36 cellular contexts compared by ENCODE assay signal in the genomic region with DNA sequence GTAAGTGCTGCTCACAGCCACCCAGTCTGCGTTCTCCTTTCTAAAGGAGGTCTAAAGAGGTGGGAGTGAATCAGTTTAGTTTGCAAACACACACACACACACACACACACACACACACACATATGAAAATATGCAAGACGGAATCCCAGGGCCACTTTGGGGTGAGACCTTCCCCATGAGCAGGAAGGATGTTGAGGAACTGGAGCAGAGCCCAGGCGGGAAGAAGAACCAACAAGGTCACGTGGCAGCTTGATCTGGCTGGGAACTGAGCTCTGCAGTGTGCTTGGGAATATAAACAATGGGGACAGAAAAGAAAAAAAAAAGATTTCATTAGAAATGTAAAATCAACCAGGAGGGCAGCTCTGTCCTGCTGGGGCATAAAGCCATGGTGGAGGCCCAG. TPM values are rescaled to one million over a fixed set of nuclear protein-coding genes. Genes with fewer than 3 reads are reported as not detected.
"Had no signal": no experiment of that assay in that cellular context is flagged by ENCODE, and none has a peak within 500 bp of the region (broad histone marks: within the 10 kb centered on the region; RNA-seq: fewer than 3 reads in every experiment).

No MANE protein-coding gene starts in this region.

- H3K4me1 ChIP-seq: parathyroid adenoma, psoas muscle, suprapubic skin, testis, tibial artery, upper lobe of right lung, uterus had no signal

- H3K36me3 ChIP-seq: neutrophil, ovary, spleen, suprapubic skin, tibial artery, transverse colon, upper lobe of right lung, uterus had no signal

- H3K9ac ChIP-seq: parathyroid adenoma had no signal

- H3K4me3 ChIP-seq: ovary, psoas muscle, skin epidermis, smooth muscle cell, spleen, suprapubic skin, tibial artery, upper lobe of right lung, uterus had no signal

- H3K79me2 ChIP-seq: parathyroid adenoma had no signal

- H2AFZ ChIP-seq: parathyroid adenoma had no signal

- ATAC-seq: naive thymus-derived CD8-positive, alpha-beta T cell; natural killer cell treated with Interleukin-12 subunit alpha and Interleukin-12 subunit beta and Interleukin-15 and Interleukin-18, amount 100 ng/mL, for 72 hours; psoas muscle; right cardiac atrium; sciatic nerve; stimulated activated memory B cell treated with anti-CD40 and anti-IgM and Interleukin-4, amounts not matched to agents 10 μg/mL and 1 μg/mL and 100 μg/mL, for 72 hours; stimulated activated naive CD8-positive, alpha-beta T cell treated with anti-CD3 and anti-CD28 coated beads, Interleukin-15, amount 100 ng/mL, for 72 hours; stimulated activated naive CD8-positive, alpha-beta T cell treated with anti-CD3 and anti-CD28 coated beads, Interleukin-15, Interleukin-2, amounts not matched to agents 100 U/mL and 50 U/mL, for 24 hours; upper lobe of right lung had no signal

- H3K27ac ChIP-seq: neutrophil, ovary, parathyroid adenoma, psoas muscle, skin epidermis, spleen, suprapubic skin, tibial artery, upper lobe of right lung, uterus had no signal

- H3K9me3 ChIP-seq: neutrophil, ovary, psoas muscle, testis, transverse colon, upper lobe of right lung, uterus had no signal

- DNase-seq: naive thymus-derived CD8-positive, alpha-beta T cell; nephron progenitor cell; nucleus accumbens; ovary; posterior cingulate gyrus; psoas muscle; spleen; stimulated activated CD4-positive, alpha-beta T cell treated with anti-CD3 and anti-CD28 coated beads, Interleukin-12 subunit alpha, Interleukin-12 subunit beta, amount 100 ng/mL, for 4 hours; stimulated activated CD4-positive, alpha-beta T cell treated with anti-CD3 and anti-CD28 coated beads, Interleukin-1b, Interleukin-23, amount 100 ng/mL, for 48 hours; stimulated activated CD4-positive, alpha-beta T cell treated with anti-CD3 and anti-CD28 coated beads, Interleukin-4, amount 100 ng/mL, for 1 hour; stimulated activated CD4-positive, alpha-beta T cell treated with anti-CD3 and anti-CD28 coated beads, Interleukin-4, amount 100 ng/mL, for 4 hours; stimulated activated CD8-positive, alpha-beta memory T cell treated with anti-CD3 and anti-CD28 coated beads, Interleukin-4, amount 100 ng/mL, for 48 hours; stimulated activated naive CD4-positive, alpha-beta T cell; stimulated activated naive CD8-positive, alpha-beta T cell treated with anti-CD3 and anti-CD28 coated beads, Interleukin-15, amount 100 ng/mL, for 72 hours; stimulated activated naive CD8-positive, alpha-beta T cell treated with anti-CD3 and anti-CD28 coated beads, Interleukin-15, Interleukin-2, amounts not matched to agents 100 U/mL and 50 U/mL, for 24 hours; substantia nigra; testis; tibial artery; upper lobe of right lung; uterus had no signal

- H3K27me3 ChIP-seq: neutrophil, ovary, suprapubic skin, testis, transverse colon, upper lobe of right lung, uterus had no signal

RNA-seq across cellular contexts. Expression of gene OR2G3, which starts 32.6 kb away (rescaled TPM):
- total RNA-seq: naive thymus-derived CD8-positive, alpha-beta T cell; natural killer cell treated with Interleukin-12 subunit alpha and Interleukin-12 subunit beta and Interleukin-15 and Interleukin-18, amount 100 ng/mL, for 72 hours; neural crest cell; omental fat pad; ovary; progenitor cell of endocrine pancreas; psoas muscle; renal cortical epithelial cell; right cardiac atrium; sciatic nerve; smooth muscle cell; spleen; suprapubic skin; testis; transverse colon; upper lobe of right lung; urinary bladder; uterus had no signal
- polyA plus RNA-seq: naive thymus-derived CD8-positive, alpha-beta T cell; ovary; psoas muscle; right cardiac atrium; smooth muscle cell; spleen; thymus; urinary bladder had no signal

RNA-seq across cellular contexts. Expression of gene OR13G1, which starts 41.5 kb away (rescaled TPM):
- total RNA-seq: naive thymus-derived CD8-positive, alpha-beta T cell; natural killer cell treated with Interleukin-12 subunit alpha and Interleukin-12 subunit beta and Interleukin-15 and Interleukin-18, amount 100 ng/mL, for 72 hours; neural crest cell; omental fat pad; ovary; progenitor cell of endocrine pancreas; psoas muscle; renal cortical epithelial cell; right cardiac atrium; sciatic nerve; smooth muscle cell; spleen; suprapubic skin; transverse colon; upper lobe of right lung; urinary bladder; uterus had no signal
- polyA plus RNA-seq: naive thymus-derived CD8-positive, alpha-beta T cell; ovary; psoas muscle; right cardiac atrium; smooth muscle cell; spleen; thymus; urinary bladder had no signal

RNA-seq across cellular contexts. Expression of gene OR2G2, which starts 49.9 kb away (rescaled TPM):
- total RNA-seq: naive thymus-derived CD8-positive, alpha-beta T cell; natural killer cell treated with Interleukin-12 subunit alpha and Interleukin-12 subunit beta and Interleukin-15 and Interleukin-18, amount 100 ng/mL, for 72 hours; neural crest cell; omental fat pad; ovary; progenitor cell of endocrine pancreas; psoas muscle; renal cortical epithelial cell; right cardiac atrium; sciatic nerve; smooth muscle cell; spleen; suprapubic skin; transverse colon; upper lobe of right lung; urinary bladder; uterus had no signal
- polyA plus RNA-seq: naive thymus-derived CD8-positive, alpha-beta T cell; ovary; psoas muscle; right cardiac atrium; smooth muscle cell; spleen; urinary bladder had no signal
